In genomic region chr1:177943999-177944672, GRCh38 we compare ENCODE assay signal across 16 cellular contexts. TPM values are rescaled to one million over a fixed set of nuclear protein-coding genes. Genes with fewer than 3 reads are reported as not detected.
"Had no signal": no experiment of that assay in that cellular context is flagged by ENCODE, and none has a peak within 500 bp of the region (broad histone marks: within the 10 kb centered on the region; RNA-seq: fewer than 3 reads in every experiment).

No MANE protein-coding gene starts in this region.

- H3K9me3 Mint-ChIP-seq: activated CD4-positive, alpha-beta T cell treated with anti-CD3 and anti-CD28 coated beads, Interleukin-2, amount 10 ng/mL, durations not matched to agents 24 days and 14 days; activated T-cell treated with anti-CD3 and anti-CD28 coated beads, Interleukin-2, amount 50 U/mL, for 72 hours; naive thymus-derived CD4-positive, alpha-beta T cell; T-helper 2 cell treated with Interferon-gamma antibody and Interleukin-4, amounts not matched to agents 5 μg/mL and 100 μg/mL, for 36 hours had no signal

- H3K27ac ChIP-seq: tibial artery had no signal

- H3K4me3 Mint-ChIP-seq: activated CD4-positive, alpha-beta T cell treated with anti-CD3 and anti-CD28 coated beads, Interleukin-2, amount 10 ng/mL, durations not matched to agents 24 days and 14 days; activated CD8-positive, alpha-beta T cell treated with anti-CD3 and anti-CD28 coated beads, Interleukin-2, amount 10 ng/mL, durations not matched to agents 7 days and 5 days; activated naive CD8-positive, alpha-beta T cell; activated T-cell treated with anti-CD3 and anti-CD28 coated beads, Interleukin-2, amount 50 U/mL, for 72 hours; immature natural killer cell; naive thymus-derived CD4-positive, alpha-beta T cell; T-helper 2 cell treated with Interferon-gamma antibody and Interleukin-4, amounts not matched to agents 5 μg/mL and 100 μg/mL, for 36 hours had no signal

- ATAC-seq: activated CD8-positive, alpha-beta T cell treated with anti-CD3 and anti-CD28 coated beads, Interleukin-2, amount 10 ng/mL, durations not matched to agents 7 days and 5 days; activated T-cell treated with anti-CD3 and anti-CD28 coated beads, Interleukin-2, amount 50 U/mL, for 72 hours; naive thymus-derived CD4-positive, alpha-beta T cell had no signal

- DNase-seq: activated CD4-positive, alpha-beta T cell treated with anti-CD3 and anti-CD28 coated beads, Interleukin-2, amount 10 ng/mL, durations not matched to agents 24 days and 14 days; activated CD4-positive, CD25-positive, alpha-beta regulatory T cell; activated CD8-positive, alpha-beta memory T cell treated with anti-CD3 and anti-CD28 coated beads, Interleukin-2, amount 50 U/mL, for 4 hours; activated CD8-positive, alpha-beta T cell treated with anti-CD3 and anti-CD28 coated beads, Interleukin-2, amount 10 ng/mL, durations not matched to agents 7 days and 5 days; activated gamma-delta T cell; activated T-cell treated with anti-CD3 and anti-CD28 coated beads, Interleukin-2, amount 50 U/mL, for 72 hours; amniotic stem cell; immature natural killer cell; naive thymus-derived CD4-positive, alpha-beta T cell; stimulated activated CD4-positive, alpha-beta T cell treated with anti-CD3 and anti-CD28 coated beads, Interleukin-12 subunit alpha, Interleukin-12 subunit beta, amount 100 ng/mL, for 4 hours; stimulated activated CD4-positive, alpha-beta T cell treated with anti-CD3 and anti-CD28 coated beads, Interleukin-2, amount 100 ng/mL, for 24 hours; tibial artery had no signal

- H3K4me1 Mint-ChIP-seq: activated CD4-positive, alpha-beta T cell treated with anti-CD3 and anti-CD28 coated beads, Interleukin-2, amount 10 ng/mL, durations not matched to agents 24 days and 14 days; immature natural killer cell; naive thymus-derived CD4-positive, alpha-beta T cell had no signal

- H3K4me3 ChIP-seq: lung, tibial artery had no signal

- H3K27me3 ChIP-seq: tibial artery had no signal

- H3K27ac Mint-ChIP-seq: activated CD4-positive, alpha-beta T cell treated with anti-CD3 and anti-CD28 coated beads, Interleukin-2, amount 10 ng/mL, durations not matched to agents 24 days and 14 days; activated CD8-positive, alpha-beta T cell treated with anti-CD3 and anti-CD28 coated beads, Interleukin-2, amount 10 ng/mL, durations not matched to agents 7 days and 5 days; activated naive CD8-positive, alpha-beta T cell; activated T-cell treated with anti-CD3 and anti-CD28 coated beads, Interleukin-2, amount 50 U/mL, for 72 hours; immature natural killer cell; naive thymus-derived CD4-positive, alpha-beta T cell; T-helper 2 cell treated with Interferon-gamma antibody and Interleukin-4, amounts not matched to agents 5 μg/mL and 100 μg/mL, for 36 hours had no signal

- H3K4me1 ChIP-seq: tibial artery had no signal

- H3K9me3 ChIP-seq: tibial artery had no signal

- H3K36me3 Mint-ChIP-seq: activated naive CD8-positive, alpha-beta T cell; immature natural killer cell; naive thymus-derived CD4-positive, alpha-beta T cell had no signal

- H3K27me3 Mint-ChIP-seq: activated CD4-positive, alpha-beta T cell treated with anti-CD3 and anti-CD28 coated beads, Interleukin-2, amount 10 ng/mL, durations not matched to agents 24 days and 14 days had no signal

RNA-seq across cellular contexts. Expression of gene SEC16B, which starts 25.7 kb away (rescaled TPM):
- total RNA-seq: activated CD4-positive, alpha-beta T cell treated with anti-CD3 and anti-CD28 coated beads, Interleukin-2, amount 10 ng/mL, durations not matched to agents 24 days and 14 days; activated CD8-positive, alpha-beta T cell treated with anti-CD3 and anti-CD28 coated beads, Interleukin-2, amount 10 ng/mL, durations not matched to agents 7 days and 5 days; activated T-cell treated with anti-CD3 and anti-CD28 coated beads, Interleukin-2, amount 50 U/mL, for 72 hours; mononuclear cell had no signal
- polyA plus RNA-seq: naive thymus-derived CD4-positive, alpha-beta T cell had no signal
